In the genomic region with DNA sequence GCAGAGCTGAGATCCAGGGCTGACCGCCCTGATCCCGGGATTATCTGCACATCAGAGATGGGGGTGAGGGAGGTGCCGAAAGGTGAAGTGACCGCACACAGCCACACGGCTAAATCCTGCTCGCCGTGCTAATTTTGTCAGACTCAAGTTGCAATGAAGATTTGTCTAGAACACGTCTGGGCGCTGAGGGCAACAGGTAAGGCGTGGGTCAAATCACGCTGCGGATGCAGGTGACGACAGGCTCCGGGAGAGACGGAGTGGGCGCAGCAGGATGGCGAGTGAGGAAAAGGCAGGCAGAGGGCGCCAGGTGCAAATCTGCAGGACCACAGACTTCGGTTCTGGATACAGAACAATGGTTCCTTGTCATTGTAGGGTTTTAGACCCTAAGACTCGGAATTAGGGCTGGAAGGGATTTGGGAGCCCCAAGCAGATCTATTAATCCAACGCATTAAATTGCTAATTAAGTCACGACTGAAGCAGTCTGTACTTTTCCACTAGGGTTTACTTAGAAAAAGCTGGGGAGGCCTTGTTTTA, we compare ENCODE assay signal across 9 cellular contexts. TPM values are rescaled to one million over a fixed set of nuclear protein-coding genes. Genes with fewer than 3 reads are reported as not detected.
A peak's percentile ranks its signal among the peaks of the same experiment; 100 is the strongest.
DNase-seq lines count a peak whose midpoint lies in the region; ATAC-seq and TF ChIP-seq lines count a peak whose summit lies in the region.
"Had no signal": no experiment of that assay in that cellular context is flagged by ENCODE, and none has a peak within 500 bp of the region (broad histone marks: within the 10 kb centered on the region; RNA-seq: fewer than 3 reads in every experiment).

No MANE protein-coding gene starts in this region.

- no peak overlapping the region for H3K18ac ChIP-seq in IMR-90 (ENCODE audit: low read depth, low read length)

- no peak overlapping the region for H2AK9ac ChIP-seq in IMR-90 (replicated peaks; ENCODE audit: low read depth, low read length, poor library complexity)

- dilution Hi-C loops in IMR-90 (cut with HindIII; ENCODE audit: low sequenced_read_pairs, unreplicated experiment): no loop called here

- no TSS peak for BruUV-seq in IMR-90 (replicated peaks; lab: Mats Ljungman, UMichigan)

- H3K4me3 Mint-ChIP-seq in central memory CD8-positive, alpha-beta T cell: peak overlapping the region; percentile 26
- H3K4me3 Mint-ChIP-seq in naive thymus-derived CD4-positive, alpha-beta T cell: peak overlapping the region; percentile 49 to 91 (median 79)

- H3K4me1 ChIP-seq in IMR-90 (ENCODE audit: control insufficient read depth, insufficient read depth, low read length): peaks cover 9% of the 10 kb centered on the region
- peaks cover 20 to 37% of the 10 kb centered on the region in 2 donors for H3K4me1 ChIP-seq in naive thymus-derived CD4-positive, alpha-beta T cell (ENCODE audit: control insufficient read depth in 2 of 2, insufficient read depth in 2 of 2, low read length in 2 of 2)

- no peak overlapping the region for H3K56ac ChIP-seq in IMR-90 (ENCODE audit: extremely low read depth, insufficient read depth, low read length)

- intact Hi-C loops in IMR-90 (cut with micrococcal nuclease): loop anchor here (2.0 kb wide), 1 partner anchor 79 kb away; no protein-coding TSS in a partner anchor
- intact Hi-C loops in naive thymus-derived CD4-positive, alpha-beta T cell (cut with micrococcal nuclease): loop anchor here in 1 of 2 donors (2.0 to 5.0 kb wide), 2 partner anchors 35 to 1290 kb away; a partner anchor contains a TSS

- H2BK5ac ChIP-seq in IMR-90 (ENCODE audit: low read depth, low read length, poor library complexity, severe bottlenecking): no peak overlapping the region

- no peak overlapping the region for H3K23ac ChIP-seq in IMR-90 (ENCODE audit: low read depth, low read length)

- peak overlapping the region; percentile 47 for H2AFZ ChIP-seq in IMR-90 (replicated peaks; ENCODE audit: low read length, poor library complexity)

- H4K8ac ChIP-seq in IMR-90 (ENCODE audit: low read depth in 2 of 2, low read length in 2 of 2): no peak overlapping the region

- no peak overlapping the region for H3K27ac Mint-ChIP-seq in central memory CD8-positive, alpha-beta T cell (ENCODE audit: low read depth)
- peak overlapping the region in 7 of 9 donors; percentile 16 to 85 (median 44) for H3K27ac Mint-ChIP-seq in naive thymus-derived CD4-positive, alpha-beta T cell

- H3K9me3 Mint-ChIP-seq in central memory CD8-positive, alpha-beta T cell: no peaks in the 10 kb centered on the region
- H3K9me3 Mint-ChIP-seq in naive thymus-derived CD4-positive, alpha-beta T cell: no peaks in the 10 kb centered on the region

- no peaks in the 10 kb centered on the region for H3K9me3 ChIP-seq in IMR-90 (ENCODE audit: control insufficient read depth, insufficient read depth, low read length)
- H3K9me3 ChIP-seq in naive thymus-derived CD4-positive, alpha-beta T cell (ENCODE audit: control insufficient read depth in 2 of 3, low read length in 3 of 3): no peaks in the 10 kb centered on the region
- H3K9me3 ChIP-seq: SJSA1 had no signal

- CTCF ChIA-PET in IMR-90 (lab: Yijun Ruan, JAX): no interaction called here
- CTCF ChIA-PET in naive thymus-derived CD4-positive, alpha-beta T cell (lab: Charles Lee): interaction anchor here (1.2 to 3.3 kb wide), 3 partner anchors 79 to 165 kb away, joined by 4 to 18 read pairs (median 5); a partner anchor contains a TSS

- H3K36me3 ChIP-seq in IMR-90 (ENCODE audit: control insufficient read depth, insufficient read depth, low read length): no peaks in the 10 kb centered on the region
- H3K36me3 ChIP-seq in naive thymus-derived CD4-positive, alpha-beta T cell (ENCODE audit: control insufficient read depth in 2 of 3, insufficient read depth in 3 of 3, low read length in 3 of 3): peaks cover 0 to 9% (median 0%) of the 10 kb centered on the region in 3 experiments
- H3K36me3 ChIP-seq: SJSA1 had no signal

- ATAC-seq in IMR-90 (ENCODE audit: low read depth) (no peak), HG02884 (IDR thresholded peaks at IDR 0.05; ENCODE audit: unreplicated experiment) (no peak), GM21528 (IDR thresholded peaks at IDR 0.05; ENCODE audit: low FRiP score, unreplicated experiment) (no peak)
- ATAC-seq in central memory CD8-positive, alpha-beta T cell (replicated peaks; ENCODE audit: extremely low read depth, poor library complexity, severe bottlenecking): no peak
- no peak for ATAC-seq in naive thymus-derived CD4-positive, alpha-beta T cell

- no peak overlapping the region for H2BK120ac ChIP-seq in IMR-90 (ENCODE audit: low read depth, low read length)

- H2BK20ac ChIP-seq in IMR-90 (ENCODE audit: low read depth, low read length): no peak overlapping the region

- H3K27me3 Mint-ChIP-seq in central memory CD8-positive, alpha-beta T cell: no peaks in the 10 kb centered on the region
- H3K27me3 Mint-ChIP-seq in naive thymus-derived CD4-positive, alpha-beta T cell: peaks cover 0 to 2% (median 0%) of the 10 kb centered on the region in 5 donors

- no peak overlapping the region; the same call in 1 of the 2 replicates for H4K91ac ChIP-seq in IMR-90 (ENCODE audit: insufficient read depth, low read depth, low read length)

- POLR2A ChIA-PET in IMR-90 (lab: Charles Lee; ENCODE audit: unreplicated experiment): no interaction called here
- POLR2A ChIA-PET in naive thymus-derived CD4-positive, alpha-beta T cell (lab: Charles Lee): interaction anchor here (1.0 to 7.1 kb wide), 8 partner anchors 8 to 160 kb away, joined by 3 to 62 read pairs (median 16); a partner anchor contains a TSS

- DNase-seq in DMS53 (lab: John Stamatoyannopoulos, UW): peak; percentile 82
- no peak for DNase-seq in IMR-90
- no peak for DNase-seq in central memory CD8-positive, alpha-beta T cell (ENCODE audit: low spot score in 2 of 2)
- DNase-seq in naive thymus-derived CD4-positive, alpha-beta T cell: no peak
- DNase-seq in NCI-H1436 (lab: John Stamatoyannopoulos, UW): no peak
- DNase-seq in activated naive CD4-positive, alpha-beta T cell treated with Interleukin-2 at 50 U/mL for 16 hours: no peak

- no peak overlapping the region for H4K5ac ChIP-seq in IMR-90 (ENCODE audit: low read depth, low read length)

- peak; percentile 20 for TF ChIP-seq RAD21 in IMR-90 (IDR thresholded peaks at IDR 0.05; ENCODE audit: low read length)

- no peak overlapping the region for H3K9ac ChIP-seq in IMR-90 (ENCODE audit: low read depth, low read length)

- peaks cover 10% of the 10 kb centered on the region; the same call in 1 of the 2 replicates for H3K9me1 ChIP-seq in IMR-90 (ENCODE audit: insufficient read depth, low read length)

- 40% methylated on average over 11 of the region's 22 CpGs; no CpG with 5 or more reads in 1 of the 2 experiments for WGBS in IMR-90 (ENCODE audit: extremely low coverage in 2 of 2, insufficient read length in 1 of 2), 2 experiments

- H3K79me1 ChIP-seq in IMR-90 (ENCODE audit: low read depth in 1 of 2, low read length in 2 of 2): peaks cover 4 to 22% of the 10 kb centered on the region in 2 experiments; a peak in 3 of 4 replicates

- no peak overlapping the region for H2BK15ac ChIP-seq in IMR-90 (ENCODE audit: low read depth, low read length)

- no peak overlapping the region for H3K4me2 ChIP-seq in IMR-90 (ENCODE audit: low read depth, low read length)

- H3K4ac ChIP-seq in IMR-90 (ENCODE audit: low read depth, low read length): no peak overlapping the region

- TF ChIP-seq CTCF in IMR-90 (conservative IDR thresholded peaks at IDR 0.05; ENCODE audit: low read depth, low read length): peak; percentile 38; the same call in 1 of the 2 replicates

- no peak for TF ChIP-seq POLR2A in IMR-90 (IDR thresholded peaks at IDR 0.05; ENCODE audit: low read depth, low read length)

- in situ Hi-C loops in IMR-90 (cut with MboI; ENCODE audit: low sequenced_read_pairs): no loop called here

- H3K14ac ChIP-seq in IMR-90 (replicated peaks; ENCODE audit: low read depth, low read length): no peak overlapping the region

- H3K27me3 ChIP-seq in IMR-90 (ENCODE audit: control insufficient read depth, insufficient read depth, low read length): no peaks in the 10 kb centered on the region
- H3K27me3 ChIP-seq in naive thymus-derived CD4-positive, alpha-beta T cell (ENCODE audit: control insufficient read depth in 2 of 2, insufficient read depth in 2 of 2, low read length in 2 of 2): no peaks in the 10 kb centered on the region
- H3K27me3 ChIP-seq: SJSA1 had no signal

- H4K20me1 ChIP-seq in IMR-90 (ENCODE audit: insufficient read depth, low read length): peaks cover 8% of the 10 kb centered on the region; the same call in 1 of the 2 replicates

- H3K36me3 Mint-ChIP-seq in central memory CD8-positive, alpha-beta T cell (ENCODE audit: insufficient read depth): peaks cover 7% of the 10 kb centered on the region
- H3K36me3 Mint-ChIP-seq in naive thymus-derived CD4-positive, alpha-beta T cell: peaks cover 0 to 5% (median 0%) of the 10 kb centered on the region in 5 donors

- H3K4me1 Mint-ChIP-seq in central memory CD8-positive, alpha-beta T cell: peaks cover 33% of the 10 kb centered on the region
- peaks cover 36 to 55% (median 44%) of the 10 kb centered on the region in 7 donors for H3K4me1 Mint-ChIP-seq in naive thymus-derived CD4-positive, alpha-beta T cell

- no peak overlapping the region for H3K27ac ChIP-seq in IMR-90 (ENCODE audit: insufficient read depth, low read length)
- no peak overlapping the region for H3K27ac ChIP-seq in naive thymus-derived CD4-positive, alpha-beta T cell (ENCODE audit: low read depth, low read length)
- H3K27ac ChIP-seq: SJSA1 had no signal

- H3K4me3 ChIP-seq in IMR-90 (ENCODE audit: insufficient read depth, low read depth, low read length): no peak overlapping the region
- H3K4me3 ChIP-seq in naive thymus-derived CD4-positive, alpha-beta T cell (ENCODE audit: low read length): no peak overlapping the region
- H3K4me3 ChIP-seq: SJSA1 had no signal

- peak overlapping the region; percentile 10; the same call in 1 of the 2 replicates for H2AK5ac ChIP-seq in IMR-90 (ENCODE audit: low read depth, low read length)

TF ChIP-seq in IMR-90, 13 proteins besides CTCF, POLR2A, EP300 and RAD21 (continues in another document):
- TF ChIP-seq SMC3 (IDR thresholded peaks at IDR 0.05; ENCODE audit: low read depth, low read length) (no peak), NFE2L2 (IDR thresholded peaks at IDR 0.05; ENCODE audit: low read depth, low read length) (no peak), MAZ (IDR thresholded peaks at IDR 0.05; ENCODE audit: borderline replicate concordance, low read depth, low read length) (no peak), RCOR1 (IDR thresholded peaks at IDR 0.05; ENCODE audit: insufficient replicate concordance, low read length) (no peak)

RNA-seq across cellular contexts. Expression of a gene that starts 1.9 kb away (rescaled TPM):
- 40.7 and 48.9 TPM in 2 replicates for total RNA-seq in IMR-90 (2012; rRNA removed)
- 29.8 and 31.7 TPM in 2 replicates for polyA plus RNA-seq in IMR-90 (2012; rRNA removed)
- polyA plus RNA-seq in IMR-90 (2012; cell fraction: cytosol; rRNA removed): 22.3 and 23.4 TPM in 2 replicates
- 23.4 and 27.7 TPM in 2 replicates for polyA plus RNA-seq in IMR-90 (2012; cell fraction: nucleus; rRNA removed; ENCODE audit: low replicate concordance)
- total RNA-seq in naive thymus-derived CD4-positive, alpha-beta T cell: 10 to 100 TPM; 42.9 to 72.2 (median 58.3) TPM
- 10 to 100 TPM; 34.4 to 53.5 TPM for polyA plus RNA-seq in naive thymus-derived CD4-positive, alpha-beta T cell
